19 cellular contexts compared by ENCODE assay signal in the genomic region with DNA sequence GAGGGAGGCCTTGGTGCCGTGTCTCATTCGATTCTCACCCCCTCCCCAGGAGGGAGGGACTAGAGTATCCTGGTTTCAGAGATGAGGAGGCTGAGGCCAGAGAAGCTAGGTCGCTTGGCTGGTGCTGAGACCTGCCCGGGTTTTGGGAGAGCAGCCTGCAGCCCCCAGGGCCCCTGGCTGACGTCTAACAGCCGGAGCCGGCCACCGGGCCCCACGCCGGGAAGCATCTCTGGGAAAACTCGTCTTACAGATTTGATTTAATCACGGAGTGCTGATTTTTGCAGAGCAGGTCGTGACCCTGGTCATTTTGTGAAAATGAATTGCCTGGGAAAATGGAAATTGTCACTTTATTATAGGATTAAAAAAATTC.
A peak's percentile ranks its signal among the peaks of the same experiment; 100 is the strongest.
DNase-seq lines count a peak whose midpoint lies in the region; ATAC-seq, FAIRE-seq and TF ChIP-seq lines count a peak whose summit lies in the region.
"Had no signal": no experiment of that assay in that cellular context is flagged by ENCODE, and none has a peak within 500 bp of the region (broad histone marks: within the 10 kb centered on the region; RNA-seq: fewer than 3 reads in every experiment).

No MANE protein-coding gene starts in this region.

- intact Hi-C loops in Right ventricle myocardium superior (cut with DNase I): no loop called here
- intact Hi-C loops in left ventricle myocardium inferior (cut with micrococcal nuclease): no loop called here
- intact Hi-C loops in kidney (cut with DNase I): no loop called here
- intact Hi-C loops in sigmoid colon (cut with DNase I): no loop called here
- intact Hi-C loops in ovary (cut with DNase I): no loop called here

- TF ChIP-seq CTCF in left ventricle myocardium inferior (IDR thresholded peaks at IDR 0.05; ENCODE audit: borderline replicate concordance): no peak
- no peak for TF ChIP-seq CTCF in kidney (IDR thresholded peaks at IDR 0.05; ENCODE audit: borderline replicate concordance, extremely low read depth, insufficient read depth)
- TF ChIP-seq CTCF in sigmoid colon (IDR thresholded peaks at IDR 0.05): no peak
- TF ChIP-seq CTCF in MM.1S (IDR thresholded peaks at IDR 0.05; ENCODE audit: low read length): no peak
- no peak for TF ChIP-seq CTCF in ovary (IDR thresholded peaks at IDR 0.05)

- TF ChIP-seq POLR2A in sigmoid colon (IDR thresholded peaks at IDR 0.05) (no peak), ovary (IDR thresholded peaks at IDR 0.05) (no peak)

- H3K27ac ChIP-seq in left ventricle myocardium inferior (replicated peaks): no peak overlapping the region
- H3K27ac ChIP-seq in kidney (ENCODE audit: low read depth in 2 of 2, low read length in 2 of 2): no peak overlapping the region
- H3K27ac ChIP-seq in sigmoid colon: no peak overlapping the region
- H3K27ac ChIP-seq in MM.1S (ENCODE audit: low read length): no peak overlapping the region
- H3K27ac ChIP-seq in ovary: no peak overlapping the region
- H3K27ac ChIP-seq: GM23248 had no signal

- no peak for ATAC-seq in Right ventricle myocardium superior (ENCODE audit: poor library complexity)

- H3K9me3 ChIP-seq in left ventricle myocardium inferior (replicated peaks): peaks cover 22% of the 10 kb centered on the region
- H3K9me3 ChIP-seq in kidney (ENCODE audit: control insufficient read depth in 1 of 2, low read length in 2 of 2): peaks cover 0 to 6% of the 10 kb centered on the region in 2 donors
- H3K9me3 ChIP-seq in sigmoid colon: peaks cover 0 to 4% (median 0%) of the 10 kb centered on the region in 4 donors
- no peaks in the 10 kb centered on the region for H3K9me3 ChIP-seq in MM.1S (replicated peaks; ENCODE audit: insufficient read depth, low read length)
- peaks cover 0 to 30% of the 10 kb centered on the region in 2 donors for H3K9me3 ChIP-seq in ovary

- peaks cover 63% of the 10 kb centered on the region for H3K27me3 ChIP-seq in left ventricle myocardium inferior (ENCODE audit: low read depth)
- peaks cover 5 to 41% (median 30%) of the 10 kb centered on the region in 3 donors for H3K27me3 ChIP-seq in sigmoid colon
- peaks cover 57% of the 10 kb centered on the region for H3K27me3 ChIP-seq in MM.1S (replicated peaks; ENCODE audit: insufficient read depth, low read length)
- H3K27me3 ChIP-seq in ovary: no peaks in the 10 kb centered on the region

- no peak overlapping the region for H3K4me2 ChIP-seq in MM.1S (ENCODE audit: low read depth, low read length)

- H3K9me2 ChIP-seq in MM.1S (replicated peaks; ENCODE audit: insufficient read depth, low read length): no peaks in the 10 kb centered on the region

- no peak for FAIRE-seq in kidney (lab: Jason Lieb, UNC)
- FAIRE-seq: D721Med, G401.6, GM12891, H54 had no signal

- H2AFZ ChIP-seq in MM.1S (ENCODE audit: low read length): no peak overlapping the region
- H2AFZ ChIP-seq: GM23248 had no signal

- no peak overlapping the region for H3K4me3 ChIP-seq in left ventricle myocardium inferior
- no peak overlapping the region for H3K4me3 ChIP-seq in kidney (ENCODE audit: low read length in 2 of 2)
- H3K4me3 ChIP-seq in sigmoid colon: no peak overlapping the region
- no peak overlapping the region for H3K4me3 ChIP-seq in MM.1S (ENCODE audit: low read length)
- H3K4me3 ChIP-seq in ovary: no peak overlapping the region
- H3K4me3 ChIP-seq: GM23248 had no signal

- H3K4me1 ChIP-seq in left ventricle myocardium inferior: no peaks in the 10 kb centered on the region
- no peaks in the 10 kb centered on the region for H3K4me1 ChIP-seq in kidney (ENCODE audit: control insufficient read depth in 1 of 2, insufficient read depth in 1 of 2, low read depth in 1 of 2, low read length in 2 of 2)
- no peaks in the 10 kb centered on the region for H3K4me1 ChIP-seq in sigmoid colon
- no peaks in the 10 kb centered on the region for H3K4me1 ChIP-seq in MM.1S (ENCODE audit: low read length)
- H3K4me1 ChIP-seq in ovary (ENCODE audit: insufficient read depth): no peaks in the 10 kb centered on the region

- DNase-seq in Right ventricle myocardium superior (peak; percentile 36), left ventricle myocardium inferior (no peak), D341Med (ENCODE audit: low spot score) (peak; percentile 28), kidney (peak; percentile 16), sigmoid colon (peak; percentile 7), MM.1S (no peak), ovary (no peak), NOMO-1 treated with dmso at 0.1 percent for 144 hours (lab: John Stamatoyannopoulos, UW; ENCODE audit: unreplicated experiment) (no peak)
- DNase-seq: ACHN; C1 segment of cervical spinal cord; CD4-positive, alpha-beta T cell; DMS153; DMS79 treated with DMSO at 0.1 percent for 48 hours; EL; GM23248 had no signal

- H4K20me1 ChIP-seq in MM.1S (ENCODE audit: insufficient read depth, low read length): no peaks in the 10 kb centered on the region

- H3K36me3 ChIP-seq in left ventricle myocardium inferior: no peaks in the 10 kb centered on the region
- no peaks in the 10 kb centered on the region for H3K36me3 ChIP-seq in kidney (ENCODE audit: control insufficient read depth in 1 of 2, insufficient read depth in 2 of 2, low read length in 2 of 2)
- H3K36me3 ChIP-seq in sigmoid colon: no peaks in the 10 kb centered on the region
- no peaks in the 10 kb centered on the region for H3K36me3 ChIP-seq in MM.1S (replicated peaks; ENCODE audit: insufficient read depth, low read length)
- H3K36me3 ChIP-seq in ovary: no peaks in the 10 kb centered on the region

- H3K9ac ChIP-seq in kidney (ENCODE audit: low read length in 2 of 2) (no peak overlapping the region), MM.1S (ENCODE audit: low read length) (no peak overlapping the region)
- H3K9ac ChIP-seq: GM23248 had no signal

- no peaks in the 10 kb centered on the region for H3F3A ChIP-seq in MM.1S (ENCODE audit: insufficient read depth, low read length)

- H3K79me2 ChIP-seq in MM.1S (ENCODE audit: low read length): no peaks in the 10 kb centered on the region

- no peak for TF ChIP-seq EP300 in sigmoid colon (IDR thresholded peaks at IDR 0.05)
- TF ChIP-seq EP300 in ovary (IDR thresholded peaks at IDR 0.05): no peak

- 48 to 57% methylated on average over 13 of the region's 13 CpGs for WGBS in sigmoid colon, 2 donors
- WGBS in ovary, 3 donors: 32% methylated on average over 13 of the region's 13 CpGs

Comparison
In these comparisons a context has a peak if more than half of its experiments do, and no peak if none do; other contexts are left out.
1. DNase-seq: peak in Right ventricle myocardium superior (single experiment), D341Med (single experiment), kidney (single experiment) and sigmoid colon (single experiment); none in left ventricle myocardium inferior (single experiment), MM.1S (single experiment), ovary (0 of 5) and NOMO-1 treated with dmso at 0.1 percent for 144 hours (single experiment).